ENCODE assay signal across 8 cellular contexts in genomic region chr1:26692211-26692792, GRCh38. TPM values are rescaled to one million over a fixed set of nuclear protein-coding genes. Genes with fewer than 3 reads are reported as not detected.
A peak's percentile ranks its signal among the peaks of the same experiment; 100 is the strongest.
DNase-seq lines count a peak whose midpoint lies in the region; ATAC-seq, FAIRE-seq and TF ChIP-seq lines count a peak whose summit lies in the region.

No MANE protein-coding gene starts in this region.

- H3K79me2 ChIP-seq in Loucy (ENCODE audit: insufficient read depth, low read length): peaks cover 27% of the 10 kb centered on the region

- no peaks in the 10 kb centered on the region for H3K9me2 ChIP-seq in Loucy (replicated peaks; ENCODE audit: low read depth, low read length)

- peak overlapping the region; percentile 98 for H3K4me3 Mint-ChIP-seq in natural killer cell treated with Interleukin-12 subunit alpha and Interleukin-12 subunit beta and Interleukin-15 and Interleukin-18, amount 100 ng/mL, for 72 hours
- peak overlapping the region; percentile 94 to 97 for H3K4me3 Mint-ChIP-seq in stimulated activated naive B cell treated with anti-CD40 and anti-IgM and Interleukin-4, amounts not matched to agents 10 μg/mL and 1 μg/mL and 100 μg/mL, for 72 hours

- no peaks in the 10 kb centered on the region for H4K20me1 ChIP-seq in Loucy (ENCODE audit: insufficient read depth, low read length, poor library complexity, severe bottlenecking)

- H3K9ac ChIP-seq in Loucy (ENCODE audit: low read depth, low read length, poor library complexity, severe bottlenecking): peak overlapping the region; percentile 96

- no peaks in the 10 kb centered on the region for H3K36me3 ChIP-seq in Loucy (ENCODE audit: insufficient read depth, low read length)

- H3K27ac ChIP-seq in A549: peak overlapping the region; percentile 100

- H3K36me3 Mint-ChIP-seq in natural killer cell treated with Interleukin-12 subunit alpha and Interleukin-12 subunit beta and Interleukin-15 and Interleukin-18, amount 100 ng/mL, for 72 hours: no peaks in the 10 kb centered on the region
- no peaks in the 10 kb centered on the region for H3K36me3 Mint-ChIP-seq in stimulated activated naive B cell treated with anti-CD40 and anti-IgM and Interleukin-4, amounts not matched to agents 10 μg/mL and 1 μg/mL and 100 μg/mL, for 72 hours

- peaks cover 8% of the 10 kb centered on the region for H3K27me3 ChIP-seq in Loucy (ENCODE audit: insufficient read depth, low read length, poor library complexity, severe bottlenecking)

- H3K4me1 ChIP-seq in A549: peaks cover 30% of the 10 kb centered on the region
- H3K4me1 ChIP-seq in Loucy (ENCODE audit: insufficient read depth, low read length, poor library complexity, severe bottlenecking): peaks cover 41% of the 10 kb centered on the region

- peak overlapping the region; percentile 87 for H3K4me2 ChIP-seq in A549
- peak overlapping the region; percentile 92 for H3K4me2 ChIP-seq in Loucy (ENCODE audit: low read depth, low read length, poor library complexity, severe bottlenecking)

- peak; percentile 71 for TF ChIP-seq POLR2A in A549 (IDR thresholded peaks at IDR 0.05; ENCODE audit: low read length)

- H3K4me3 ChIP-seq in A549: peak overlapping the region; percentile 47
- H3K4me3 ChIP-seq in Loucy (ENCODE audit: low read length, poor library complexity, severe bottlenecking): peak overlapping the region; percentile 80
- H3K4me3 ChIP-seq in fibroblast of the aortic adventitia (ENCODE audit: low read depth, low read length): peak overlapping the region; percentile 75

- H3K4me1 Mint-ChIP-seq in natural killer cell treated with Interleukin-12 subunit alpha and Interleukin-12 subunit beta and Interleukin-15 and Interleukin-18, amount 100 ng/mL, for 72 hours (ENCODE audit: low read depth in 2 of 2): peaks cover 31 to 33% of the 10 kb centered on the region in 2 donors
- H3K4me1 Mint-ChIP-seq in stimulated activated naive B cell treated with anti-CD40 and anti-IgM and Interleukin-4, amounts not matched to agents 10 μg/mL and 1 μg/mL and 100 μg/mL, for 72 hours: peaks cover 18 to 33% of the 10 kb centered on the region in 2 donors

- H3K9me3 ChIP-seq in A549: no peaks in the 10 kb centered on the region
- no peaks in the 10 kb centered on the region for H3K9me3 ChIP-seq in Loucy (ENCODE audit: insufficient read depth, low read depth, low read length)

- TF ChIP-seq CTCF in A549 (IDR thresholded peaks at IDR 0.05) (peak; percentile 9; the same call in 1 of the 3 replicates), Loucy (conservative IDR thresholded peaks at IDR 0.05; ENCODE audit: low read length) (peak; percentile 42), fibroblast of the aortic adventitia (IDR thresholded peaks at IDR 0.05; ENCODE audit: insufficient read depth, low read length) (peak; percentile 21)

- H3F3A ChIP-seq in Loucy (ENCODE audit: low read depth): peaks cover 9% of the 10 kb centered on the region; the same call in 1 of the 2 replicates

- CTCF ChIA-PET in A549 (lab: Yijun Ruan, JAX): interaction anchor here (0.7 to 6.9 kb wide), 11 partner anchors 11 to 97 kb away, joined by 3 to 51 read pairs (median 4); partner anchors contain the start of gene PIGV

- FAIRE-seq in A549 (lab: Jason Lieb, UNC): no peak

- peak; percentile 79 to 91 for DNase-seq in A549 (ENCODE audit: low read depth in 1 of 2, low spot score in 1 of 2)
- peak; percentile 93 for DNase-seq in SHP77 (lab: John Stamatoyannopoulos, UW)
- DNase-seq in activated effector memory CD4-positive, alpha-beta T cell treated with anti-CD3 and anti-CD28 coated beads, Interleukin-2, amount 50 U/mL, for 16 hours: peak; percentile 91
- peak; percentile 97 for DNase-seq in fibroblast of the aortic adventitia (ENCODE audit: low read depth)
- DNase-seq in natural killer cell treated with Interleukin-12 subunit alpha and Interleukin-12 subunit beta and Interleukin-15 and Interleukin-18, amount 100 ng/mL, for 72 hours (ENCODE audit: low spot score): peak; percentile 80
- DNase-seq in stimulated activated naive B cell treated with anti-CD40 and anti-IgM and Interleukin-4, amounts not matched to agents 10 μg/mL and 1 μg/mL and 100 μg/mL, for 72 hours: peak; percentile 78

- no peak for TF ChIP-seq RAD21 in A549 (conservative IDR thresholded peaks at IDR 0.05 in 1 of 2, IDR thresholded peaks at IDR 0.05 in 1 of 2)

- no peaks in the 10 kb centered on the region for H3K27me3 Mint-ChIP-seq in natural killer cell treated with Interleukin-12 subunit alpha and Interleukin-12 subunit beta and Interleukin-15 and Interleukin-18, amount 100 ng/mL, for 72 hours
- H3K27me3 Mint-ChIP-seq in stimulated activated naive B cell treated with anti-CD40 and anti-IgM and Interleukin-4, amounts not matched to agents 10 μg/mL and 1 μg/mL and 100 μg/mL, for 72 hours: no peaks in the 10 kb centered on the region

- peak overlapping the region; percentile 90 for H2AFZ ChIP-seq in Loucy (ENCODE audit: low read length)

- peak overlapping the region; percentile 91 to 93 for H3K27ac Mint-ChIP-seq in natural killer cell treated with Interleukin-12 subunit alpha and Interleukin-12 subunit beta and Interleukin-15 and Interleukin-18, amount 100 ng/mL, for 72 hours
- H3K27ac Mint-ChIP-seq in stimulated activated naive B cell treated with anti-CD40 and anti-IgM and Interleukin-4, amounts not matched to agents 10 μg/mL and 1 μg/mL and 100 μg/mL, for 72 hours: peak overlapping the region; percentile 96

- POLR2A ChIA-PET in A549 (lab: Yijun Ruan, JAX): interaction anchor here (0.7 to 3.2 kb wide), 8 partner anchors 10 to 96 kb away, joined by 3 to 28 read pairs (median 7); partner anchors contain the start of gene PIGV

- no peaks in the 10 kb centered on the region for H3K9me3 Mint-ChIP-seq in natural killer cell treated with Interleukin-12 subunit alpha and Interleukin-12 subunit beta and Interleukin-15 and Interleukin-18, amount 100 ng/mL, for 72 hours
- no peaks in the 10 kb centered on the region for H3K9me3 Mint-ChIP-seq in stimulated activated naive B cell treated with anti-CD40 and anti-IgM and Interleukin-4, amounts not matched to agents 10 μg/mL and 1 μg/mL and 100 μg/mL, for 72 hours

- WGBS in A549 (ENCODE audit: missing lambda C conversion rate): 1% methylated on average over 23 of the region's 30 CpGs

- peak; percentile 69 to 72 for ATAC-seq in A549
- ATAC-seq in GM18868 (IDR thresholded peaks at IDR 0.05; ENCODE audit: unreplicated experiment): peak; percentile 34
- peak; percentile 55 to 66 for ATAC-seq in natural killer cell treated with Interleukin-12 subunit alpha and Interleukin-12 subunit beta and Interleukin-15 and Interleukin-18, amount 100 ng/mL, for 72 hours
- ATAC-seq in stimulated activated naive B cell treated with anti-CD40 and anti-IgM and Interleukin-4, amounts not matched to agents 10 μg/mL and 1 μg/mL and 100 μg/mL, for 72 hours (replicated peaks): peak; percentile 57 to 58

- TF ChIP-seq EP300 in A549 (IDR thresholded peaks at IDR 0.05): no peak

TF ChIP-seq in A549, 52 proteins besides CTCF, POLR2A, EP300 and RAD21 (continues in another document):
- TF ChIP-seq MAX (IDR thresholded peaks at IDR 0.05) (peak; percentile 64), HOXB13 (CRISPR knock-in tag; IDR thresholded peaks at IDR 0.05; ENCODE audit: low read depth) (0 out of 2 replicates have a peak, but pooled peaks have one; percentile 39), ZC3H11A (IDR thresholded peaks at IDR 0.05) (no peak), RFX5 (IDR thresholded peaks at IDR 0.05) (peak; percentile 64; the same call in 1 of the 2 replicates), REST (IDR thresholded peaks at IDR 0.05) (no peak)

RNA-seq across cellular contexts. Expression of gene ARID1A, which starts 3.5 kb away (rescaled TPM):
- polyA plus RNA-seq in A549 (2011; rRNA removed): 17.4 and 23.9 TPM in 2 replicates
- polyA plus RNA-seq in A549 (2012; cell fraction: cytosol; rRNA removed): 29.6 and 37.4 TPM in 2 replicates
- 71.0 and 103 TPM in 2 replicates for polyA plus RNA-seq in A549 (2012; cell fraction: nucleus; rRNA removed)
- 21.4 to 24.1 TPM (median 22.4 TPM) in 3 replicates for polyA plus RNA-seq in A549 (2017; fragmentation: RNase III; extraction: RNeasy Plus Mini Kit Qiagen cat#74134 plus additional on column Dnase treatment)
- 40.8 and 48.3 TPM in 2 replicates for polyA minus RNA-seq in A549 (2011; rRNA and poly(A)+ RNA removed)
- 17.4 and 26.9 TPM in 2 replicates for total RNA-seq in fibroblast of the aortic adventitia (ENCODE audit: low replicate concordance)
- total RNA-seq in natural killer cell treated with Interleukin-12 subunit alpha and Interleukin-12 subunit beta and Interleukin-15 and Interleukin-18, amount 100 ng/mL, for 72 hours: 100 to 1,000 TPM; 132 to 196 TPM

Comparison
In these comparisons a context has a peak if more than half of its experiments do, and no peak if none do; other contexts are left out.
1. Peak in every context shown above with its lines: DNase-seq, ATAC-seq, H3K4me3 ChIP-seq and H3K27ac ChIP-seq.